In genomic region chr9:109168170-109168569, GRCh38 we compare ENCODE assay signal across 20 cellular contexts. TPM values are rescaled to one million over a fixed set of nuclear protein-coding genes. Genes with fewer than 3 reads are reported as not detected.
"Had no signal": no experiment of that assay in that cellular context is flagged by ENCODE, and none has a peak within 500 bp of the region (broad histone marks: within the 10 kb centered on the region; RNA-seq: fewer than 3 reads in every experiment).

No MANE protein-coding gene starts in this region.

- H3K36me3 Mint-ChIP-seq: natural killer cell treated with Interleukin-12 subunit alpha and Interleukin-12 subunit beta and Interleukin-15 and Interleukin-18, amount 100 ng/mL, for 72 hours; stimulated activated memory B cell treated with anti-CD40 and anti-IgM and Interleukin-4, amounts not matched to agents 10 μg/mL and 1 μg/mL and 100 μg/mL, for 72 hours had no signal

- H3K27ac ChIP-seq: breast epithelium, esophagus squamous epithelium, neutrophil, sigmoid colon, upper lobe of right lung had no signal

- H3K4me3 ChIP-seq: breast epithelium, esophagus squamous epithelium, lung, sigmoid colon, upper lobe of right lung had no signal

- H3K4me1 ChIP-seq: breast epithelium, upper lobe of right lung had no signal

- DNase-seq: activated B cell treated with CpG ODN at 0.5 μM for 24 hours; activated CD4-positive, alpha-beta T cell treated with anti-CD3 and anti-CD28 coated beads, Interleukin-2, amount 10 ng/mL, durations not matched to agents 24 days and 14 days; activated CD8-positive, alpha-beta T cell treated with anti-CD3 and anti-CD28 coated beads for 36 hours; activated effector memory CD4-positive, alpha-beta T cell treated with Interleukin-2 at 50 U/mL for 16 hours; activated naive CD4-positive, alpha-beta T cell treated with anti-CD3 and anti-CD28 coated beads, Interleukin-2, amount 50 U/mL, for 16 hours; activated T-cell treated with anti-CD3 and anti-CD28 coated beads, Interleukin-2, amount 50 U/mL, for 4 hours; cortex of kidney; effector CD4-positive, alpha-beta T cell; esophagus squamous epithelium; left colon; sigmoid colon; stimulated activated CD4-positive, alpha-beta T cell treated with anti-CD3 and anti-CD28 coated beads, Interleukin-4, amount 100 ng/mL, for 4 hours; upper lobe of right lung had no signal

- H3K27me3 ChIP-seq: breast epithelium had no signal

- H3K27ac Mint-ChIP-seq: activated B cell treated with CpG ODN at 0.5 μM for 24 hours; activated CD4-positive, alpha-beta T cell treated with anti-CD3 and anti-CD28 coated beads, Interleukin-2, amount 10 ng/mL, durations not matched to agents 24 days and 14 days; activated CD8-positive, alpha-beta T cell treated with anti-CD3 and anti-CD28 coated beads for 36 hours; natural killer cell treated with Interleukin-12 subunit alpha and Interleukin-12 subunit beta and Interleukin-15 and Interleukin-18, amount 100 ng/mL, for 72 hours; stimulated activated memory B cell treated with anti-CD40 and anti-IgM and Interleukin-4, amounts not matched to agents 10 μg/mL and 1 μg/mL and 100 μg/mL, for 72 hours had no signal

- ATAC-seq: activated CD8-positive, alpha-beta T cell treated with anti-CD3 and anti-CD28 coated beads for 36 hours; activated T-cell treated with anti-CD3 and anti-CD28 coated beads, Interleukin-2, amount 50 U/mL, for 4 hours; left colon; natural killer cell treated with Interleukin-12 subunit alpha and Interleukin-12 subunit beta and Interleukin-15 and Interleukin-18, amount 100 ng/mL, for 72 hours; stimulated activated memory B cell treated with anti-CD40 and anti-IgM and Interleukin-4, amounts not matched to agents 10 μg/mL and 1 μg/mL and 100 μg/mL, for 72 hours; upper lobe of right lung had no signal

- H3K9me3 ChIP-seq: esophagus squamous epithelium, neutrophil, sigmoid colon, upper lobe of right lung had no signal

- H3K4me3 Mint-ChIP-seq: activated B cell treated with CpG ODN at 0.5 μM for 24 hours; activated CD8-positive, alpha-beta T cell treated with anti-CD3 and anti-CD28 coated beads for 36 hours; activated T-cell treated with anti-CD3 and anti-CD28 coated beads, Interleukin-2, amount 50 U/mL, for 4 hours; natural killer cell treated with Interleukin-12 subunit alpha and Interleukin-12 subunit beta and Interleukin-15 and Interleukin-18, amount 100 ng/mL, for 72 hours had no signal

- H3K9me3 Mint-ChIP-seq: activated T-cell treated with anti-CD3 and anti-CD28 coated beads, Interleukin-2, amount 50 U/mL, for 4 hours; natural killer cell treated with Interleukin-12 subunit alpha and Interleukin-12 subunit beta and Interleukin-15 and Interleukin-18, amount 100 ng/mL, for 72 hours; stimulated activated memory B cell treated with anti-CD40 and anti-IgM and Interleukin-4, amounts not matched to agents 10 μg/mL and 1 μg/mL and 100 μg/mL, for 72 hours had no signal

- H3K36me3 ChIP-seq: breast epithelium, esophagus squamous epithelium, neutrophil, sigmoid colon, upper lobe of right lung had no signal

RNA-seq across cellular contexts. Expression of gene FRRS1L, which starts 1.1 kb away (rescaled TPM):
- total RNA-seq: activated B cell treated with CpG ODN at 0.5 μM for 24 hours; activated CD4-positive, alpha-beta T cell treated with anti-CD3 and anti-CD28 coated beads, Interleukin-2, amount 10 ng/mL, durations not matched to agents 24 days and 14 days; activated CD8-positive, alpha-beta T cell treated with anti-CD3 and anti-CD28 coated beads for 36 hours; fibroblast of villous mesenchyme; natural killer cell treated with Interleukin-12 subunit alpha and Interleukin-12 subunit beta and Interleukin-15 and Interleukin-18, amount 100 ng/mL, for 72 hours; T-helper 2 cell treated with Interferon-gamma antibody and Interleukin-4, amounts not matched to agents 100 ng/mL and 5 ng/mL, for 36 hours had no signal
